In genomic region chr3:31968927-31969418, GRCh38 we compare ENCODE assay signal across 9 cellular contexts. TPM values are rescaled to one million over a fixed set of nuclear protein-coding genes. Genes with fewer than 3 reads are reported as not detected.
DNase-seq lines count a peak whose midpoint lies in the region; TF ChIP-seq lines count a peak whose summit lies in the region.
"Had no signal": no experiment of that assay in that cellular context is flagged by ENCODE, and none has a peak within 500 bp of the region (broad histone marks: within the 10 kb centered on the region; RNA-seq: fewer than 3 reads in every experiment).

No MANE protein-coding gene starts in this region.

- no peak overlapping the region for H3K9ac ChIP-seq in stomach smooth muscle (ENCODE audit: low read length in 2 of 2)

- H3K9me3 ChIP-seq in HEK293 (ENCODE audit: control insufficient read depth, insufficient read depth, low read depth, low read length): no peaks in the 10 kb centered on the region
- H3K9me3 ChIP-seq in ascending aorta: no peaks in the 10 kb centered on the region
- H3K9me3 ChIP-seq in hepatocyte (ENCODE audit: low read depth): no peaks in the 10 kb centered on the region
- no peaks in the 10 kb centered on the region for H3K9me3 ChIP-seq in stomach smooth muscle (ENCODE audit: control insufficient read depth in 2 of 2, low read length in 2 of 2)

- TF ChIP-seq CTCF in HEK293 (tag by site-specific recombination; IDR thresholded peaks at IDR 0.05) (no peak), ascending aorta (IDR thresholded peaks at IDR 0.05) (no peak), hepatocyte (IDR thresholded peaks at IDR 0.05; ENCODE audit: poor library complexity) (no peak)

- H3K27ac ChIP-seq in HEK293 (ENCODE audit: extremely low read depth, low read depth, low read length) (peak overlapping the region; percentile 47), ascending aorta (peak overlapping the region; percentile 81 to 89), hepatocyte (peak overlapping the region; percentile 84), stomach smooth muscle (ENCODE audit: low read length) (peak overlapping the region; percentile 11)

- WGBS in hepatocyte (ENCODE audit: low lambda C conversion rate, missing lambda C conversion rate): 15% methylated on average over 6 of the region's 6 CpGs

- no peaks in the 10 kb centered on the region for H3K27me3 ChIP-seq in ascending aorta
- no peaks in the 10 kb centered on the region for H3K27me3 ChIP-seq in hepatocyte
- H3K27me3 ChIP-seq in stomach smooth muscle (ENCODE audit: control insufficient read depth in 1 of 2, insufficient read depth in 2 of 2, low read length in 2 of 2): no peaks in the 10 kb centered on the region

- no peaks in the 10 kb centered on the region for H3K9me2 ChIP-seq in hepatocyte (replicated peaks; ENCODE audit: insufficient read depth)

- H3K36me3 ChIP-seq in HEK293 (ENCODE audit: control insufficient read depth in 2 of 2, insufficient read depth in 1 of 2, low read length in 2 of 2) (no peaks in the 10 kb centered on the region), ascending aorta (no peaks in the 10 kb centered on the region), hepatocyte (replicated peaks; ENCODE audit: insufficient read depth, low read depth) (no peaks in the 10 kb centered on the region), stomach smooth muscle (ENCODE audit: control insufficient read depth in 2 of 2, insufficient read depth in 2 of 2, low read length in 2 of 2) (no peaks in the 10 kb centered on the region)

- POLR2A ChIA-PET in HEK293 (lab: Yijun Ruan, JAX): interaction anchor here (0.7 to 1.6 kb wide), 2 partner anchors 12 to 14 kb away, joined by 3 to 4 read pairs; partner anchors contain the start of genes OSBPL10 and ZNF860

- H3K4me2 ChIP-seq in hepatocyte: peak overlapping the region; percentile 63

- H3K79me2 ChIP-seq in hepatocyte: peaks cover 64% of the 10 kb centered on the region

- no peak overlapping the region for H2AFZ ChIP-seq in hepatocyte

- H3K4me3 ChIP-seq in HEK293 (ENCODE audit: low read depth, low read length) (no peak overlapping the region), ascending aorta (peak overlapping the region in 1 of 2 donors; percentile 41), hepatocyte (no peak overlapping the region), stomach smooth muscle (ENCODE audit: low read length in 2 of 2) (no peak overlapping the region)
- H3K4me3 ChIP-seq: K562 had no signal

- CTCF ChIA-PET in HEK293 (lab: Yijun Ruan, JAX): no interaction called here

- no peaks in the 10 kb centered on the region for H4K20me1 ChIP-seq in hepatocyte (ENCODE audit: insufficient read depth, poor library complexity, severe bottlenecking)

- intact Hi-C loops in ascending aorta (cut with DNase I): loop anchor here (1.0 to 5.0 kb wide), 2 partner anchors 12 to 138 kb away; partner anchors contain the start of genes GPD1L, OSBPL10 and ZNF860

- H3K4me1 ChIP-seq in HEK293 (ENCODE audit: control insufficient read depth, insufficient read depth, low read length): peaks cover 2% of the 10 kb centered on the region; the same call in 1 of the 2 replicates
- H3K4me1 ChIP-seq in ascending aorta: peaks cover 3 to 27% of the 10 kb centered on the region in 2 donors
- H3K4me1 ChIP-seq in hepatocyte (ENCODE audit: insufficient read depth): peaks cover 32% of the 10 kb centered on the region
- H3K4me1 ChIP-seq in stomach smooth muscle (ENCODE audit: control insufficient read depth, insufficient read depth, low read length): peaks cover 3% of the 10 kb centered on the region

- DNase-seq in ascending aorta (ENCODE audit: low spot score in 2 of 2): peak in 1 of 2 donors; percentile 77
- DNase-seq in hepatocyte (ENCODE audit: low spot score): peak; percentile 37
- no peak for DNase-seq in mesenteric fat pad (ENCODE audit: low spot score)
- no peak for DNase-seq in NCI-H1694 (lab: John Stamatoyannopoulos, UW)
- no peak for DNase-seq in D341Med (ENCODE audit: low spot score)
- DNase-seq in central memory CD4-positive, alpha-beta T cell: no peak

TF ChIP-seq in HEK293, 187 proteins besides CTCF, POLR2A, EP300 and RAD21 (continues in another document):
- TF ChIP-seq ZBTB8A (tag by site-specific recombination; IDR thresholded peaks at IDR 0.05) (no peak), ZNF658 (tag by site-specific recombination; IDR thresholded peaks at IDR 0.05) (no peak), ZNF280C (tag by site-specific recombination; IDR thresholded peaks at IDR 0.05) (no peak), OSR2 (tag by site-specific recombination; IDR thresholded peaks at IDR 0.05) (0 out of 2 replicates have a peak, but pooled peaks have one; percentile 5), ZNF292 (tag by site-specific recombination; IDR thresholded peaks at IDR 0.05; ENCODE audit: borderline replicate concordance, low read depth) (no peak), KLF8 (tag by site-specific recombination; IDR thresholded peaks at IDR 0.05) (no peak), ELK4 (IDR thresholded peaks at IDR 0.05; ENCODE audit: borderline replicate concordance, low read depth, low read length) (no peak), ZNF664 (tag by site-specific recombination; IDR thresholded peaks at IDR 0.05) (0 out of 2 replicates have a peak, but pooled peaks have one; percentile 3), ZNF555 (tag by site-specific recombination; conservative IDR thresholded peaks at IDR 0.05) (no peak), ZNF48 (tag by site-specific recombination; IDR thresholded peaks at IDR 0.05) (no peak), ZNF624 (tag by site-specific recombination; IDR thresholded peaks at IDR 0.05) (no peak), ZNF501 (tag by site-specific recombination; IDR thresholded peaks at IDR 0.05) (no peak), ZNF248 (tag by site-specific recombination; IDR thresholded peaks at IDR 0.05) (no peak), ZNF221 (tag by site-specific recombination; IDR thresholded peaks at IDR 0.05; ENCODE audit: borderline replicate concordance) (no peak), SP2 (tag by site-specific recombination; IDR thresholded peaks at IDR 0.05) (no peak), ZNF112 (tag by site-specific recombination; IDR thresholded peaks at IDR 0.05) (no peak), ZBTB10 (tag by site-specific recombination; IDR thresholded peaks at IDR 0.05) (no peak), ZNF335 (tag by site-specific recombination; conservative IDR thresholded peaks at IDR 0.05) (peak; percentile 62), ZNF791 (tag by site-specific recombination; IDR thresholded peaks at IDR 0.05) (no peak)

RNA-seq across cellular contexts. Expression of gene OSBPL10, which starts 12.1 kb away (rescaled TPM):
- 169 TPM for total RNA-seq in ascending aorta
- 22.3 and 32.8 TPM in 2 replicates for total RNA-seq in hepatocyte
- 18.2 and 32.1 TPM in 2 replicates for polyA plus RNA-seq in hepatocyte
- 18.9 TPM for total RNA-seq in mesenteric fat pad

RNA-seq across cellular contexts. Expression of gene ZNF860, which starts 12.6 kb away (rescaled TPM):
- 0.43 TPM for total RNA-seq in ascending aorta
- total RNA-seq in hepatocyte: 0.80 and 2.2 TPM in 2 replicates
- polyA plus RNA-seq in hepatocyte: 0.32 and 1.3 TPM in 2 replicates
- total RNA-seq in mesenteric fat pad: 0.45 TPM
- total RNA-seq: K562 had no signal
- polyA plus RNA-seq: K562 had no signal

Comparison
In these comparisons a context has a peak if more than half of its experiments do, and no peak if none do; other contexts are left out.
1. H3K27ac ChIP-seq: peak in every context shown above with its lines; median percentile 85 in ascending aorta; 84 in hepatocyte; 47 in HEK293; 11 in stomach smooth muscle.